ENCODE assay signal across 8 cellular contexts in genomic region chr10:75165684-75166622, GRCh38. TPM values are rescaled to one million over a fixed set of nuclear protein-coding genes. Genes with fewer than 3 reads are reported as not detected.
DNase-seq lines count a peak whose midpoint lies in the region; ATAC-seq and TF ChIP-seq lines count a peak whose summit lies in the region.

No MANE protein-coding gene starts in this region.

- H3K4me3 Mint-ChIP-seq in CD4-positive, CD25-positive, alpha-beta regulatory T cell = peak overlapping the region; percentile 23 to 76 (median 58)
- H3K4me3 Mint-ChIP-seq in activated naive CD8-positive, alpha-beta T cell treated with anti-CD3 and anti-CD28 coated beads for 36 hours = peak overlapping the region; percentile 60

- H3K27me3 ChIP-seq in CD4-positive, CD25-positive, alpha-beta regulatory T cell (ENCODE audit: control insufficient read depth, insufficient read depth, low read length) = no peaks in the 10 kb centered on the region
- H3K27me3 ChIP-seq in thyroid gland = no peaks in the 10 kb centered on the region

- peak overlapping the region; percentile 66 for H3K27ac ChIP-seq in CD4-positive, CD25-positive, alpha-beta regulatory T cell (ENCODE audit: insufficient read depth, low read length, poor library complexity, severe bottlenecking)
- H3K27ac ChIP-seq in thyroid gland = no peak overlapping the region

- no peaks in the 10 kb centered on the region for H3K9me3 ChIP-seq in CD4-positive, CD25-positive, alpha-beta regulatory T cell (ENCODE audit: control insufficient read depth in 2 of 2, low read length in 2 of 2)
- no peaks in the 10 kb centered on the region for H3K9me3 ChIP-seq in thyroid gland

- H3K4me3 ChIP-seq in CD4-positive, CD25-positive, alpha-beta regulatory T cell (ENCODE audit: low read depth, low read length) = peak overlapping the region; percentile 73
- H3K4me3 ChIP-seq in thyroid gland (replicated peaks in 1 of 3) = no peak overlapping the region

- no peak for TF ChIP-seq CTCF in thyroid gland (IDR thresholded peaks at IDR 0.05)

- peaks cover 21 to 54% (median 33%) of the 10 kb centered on the region in 4 donors for H3K4me1 Mint-ChIP-seq in CD4-positive, CD25-positive, alpha-beta regulatory T cell
- peaks cover 38% of the 10 kb centered on the region for H3K4me1 Mint-ChIP-seq in activated naive CD8-positive, alpha-beta T cell treated with anti-CD3 and anti-CD28 coated beads for 36 hours

- intact Hi-C loops in thyroid gland (cut with DNase I) = no loop called here

- WGBS in thyroid gland, 2 donors = 70 to 81% methylated on average over 2 of the region's 2 CpGs

- peak overlapping the region; percentile 80 to 92 (median 82) for H3K27ac Mint-ChIP-seq in CD4-positive, CD25-positive, alpha-beta regulatory T cell
- peak overlapping the region; percentile 90 for H3K27ac Mint-ChIP-seq in activated naive CD8-positive, alpha-beta T cell treated with anti-CD3 and anti-CD28 coated beads for 36 hours

- peaks cover 14% of the 10 kb centered on the region for H3K36me3 Mint-ChIP-seq in CD4-positive, CD25-positive, alpha-beta regulatory T cell
- H3K36me3 Mint-ChIP-seq in activated naive CD8-positive, alpha-beta T cell treated with anti-CD3 and anti-CD28 coated beads for 36 hours = peaks cover 35% of the 10 kb centered on the region

- peaks cover 3% of the 10 kb centered on the region for H3K36me3 ChIP-seq in CD4-positive, CD25-positive, alpha-beta regulatory T cell (ENCODE audit: control insufficient read depth, insufficient read depth, low read length)
- no peaks in the 10 kb centered on the region for H3K36me3 ChIP-seq in thyroid gland

- no peaks in the 10 kb centered on the region for H3K27me3 Mint-ChIP-seq in CD4-positive, CD25-positive, alpha-beta regulatory T cell
- no peaks in the 10 kb centered on the region for H3K27me3 Mint-ChIP-seq in activated naive CD8-positive, alpha-beta T cell treated with anti-CD3 and anti-CD28 coated beads for 36 hours

- peaks cover 28% of the 10 kb centered on the region for H3K4me1 ChIP-seq in CD4-positive, CD25-positive, alpha-beta regulatory T cell (ENCODE audit: control insufficient read depth, insufficient read depth, low read length, poor library complexity, severe bottlenecking)
- H3K4me1 ChIP-seq in thyroid gland = peaks cover 14 to 17% of the 10 kb centered on the region in 2 donors

- DNase-seq in CD4-positive, CD25-positive, alpha-beta regulatory T cell = peak in 2 of 3 donors; percentile 31 to 73
- DNase-seq in activated naive CD8-positive, alpha-beta T cell treated with anti-CD3 and anti-CD28 coated beads for 36 hours = peak; percentile 17
- DNase-seq in thyroid gland (no peak), NCI-H524 (lab: John Stamatoyannopoulos, UW) (no peak), superior temporal gyrus (ENCODE audit: extremely low spot score) (no peak), foreskin melanocyte (no peak)

- H3K9me3 Mint-ChIP-seq in CD4-positive, CD25-positive, alpha-beta regulatory T cell = no peaks in the 10 kb centered on the region
- no peaks in the 10 kb centered on the region for H3K9me3 Mint-ChIP-seq in activated naive CD8-positive, alpha-beta T cell treated with anti-CD3 and anti-CD28 coated beads for 36 hours

- ATAC-seq in CD4-positive, CD25-positive, alpha-beta regulatory T cell (ENCODE audit: low read depth in 2 of 2) = peak; percentile 61 to 78
- ATAC-seq in GM19372 (IDR thresholded peaks at IDR 0.05; ENCODE audit: low read depth, unreplicated experiment) = peak; percentile 87
- peak; percentile 93 for ATAC-seq in HG03442 (IDR thresholded peaks at IDR 0.05; ENCODE audit: unreplicated experiment)

- no peak for TF ChIP-seq POLR2A in thyroid gland (IDR thresholded peaks at IDR 0.05)

RNA-seq across cellular contexts. Expression of gene VDAC2, which starts 44.6 kb away (rescaled TPM):
- total RNA-seq in CD4-positive, CD25-positive, alpha-beta regulatory T cell = 110 TPM
- 100 to 1,000 TPM; 153 to 201 (median 160) TPM for polyA plus RNA-seq in CD4-positive, CD25-positive, alpha-beta regulatory T cell
- 100 to 1,000 TPM; 266 to 276 TPM for total RNA-seq in activated naive CD8-positive, alpha-beta T cell treated with anti-CD3 and anti-CD28 coated beads for 36 hours
- 100 to 1,000 TPM; 113 to 144 (median 122) TPM for total RNA-seq in thyroid gland

RNA-seq across cellular contexts. Expression of gene SAMD8, which starts 54.5 kb away (rescaled TPM):
- total RNA-seq in CD4-positive, CD25-positive, alpha-beta regulatory T cell = 36.9 TPM
- polyA plus RNA-seq in CD4-positive, CD25-positive, alpha-beta regulatory T cell = 1 to 10 TPM; 6.5 to 8.0 (median 7.7) TPM
- total RNA-seq in activated naive CD8-positive, alpha-beta T cell treated with anti-CD3 and anti-CD28 coated beads for 36 hours = 10 to 100 TPM; 15.9 to 17.3 TPM
- 10 to 100 TPM; 19.9 to 36.8 (median 28.4) TPM for total RNA-seq in thyroid gland

Comparison
In these comparisons a context has a peak if more than half of its experiments do, and no peak if none do; other contexts are left out.
1. DNase-seq: peak in CD4-positive, CD25-positive, alpha-beta regulatory T cell (2 of 3) and activated naive CD8-positive, alpha-beta T cell treated with anti-CD3 and anti-CD28 coated beads for 36 hours (single experiment); none in thyroid gland (0 of 2), NCI-H524 (0 of 2), superior temporal gyrus (single experiment) and foreskin melanocyte (single experiment).
2. Peak in every context shown above with its lines, with median percentiles within 50 percentile points of each other: ATAC-seq.